17 cellular contexts compared by ENCODE assay signal in genomic region chr17:61064087-61064951, GRCh38.
DNase-seq lines count a peak whose midpoint lies in the region; ATAC-seq and TF ChIP-seq lines count a peak whose summit lies in the region.
"Had no signal": no experiment of that assay in that cellular context is flagged by ENCODE, and none has a peak within 500 bp of the region (broad histone marks: within the 10 kb centered on the region; RNA-seq: fewer than 3 reads in every experiment).

No MANE protein-coding gene starts in this region.

- H3K9ac ChIP-seq in MM.1S (ENCODE audit: low read length), result no peak overlapping the region

- H3K36me3 ChIP-seq in MM.1S (replicated peaks; ENCODE audit: insufficient read depth, low read length) (no peaks in the 10 kb centered on the region), OCI-LY7 (ENCODE audit: insufficient read depth, low read length) (no peaks in the 10 kb centered on the region)

- H3K4me1 ChIP-seq in MM.1S (ENCODE audit: low read length) (peaks cover 16% of the 10 kb centered on the region), OCI-LY7 (ENCODE audit: insufficient read depth, low read length, poor library complexity, severe bottlenecking) (no peaks in the 10 kb centered on the region)

- BruUV-seq in MCF 10A (replicated peaks; lab: Mats Ljungman, UMichigan), result no TSS peak
- no TSS peak for BruUV-seq in OCI-LY7 (replicated peaks; lab: Mats Ljungman, UMichigan)

- POLR2A ChIA-PET in MCF 10A (lab: Yijun Ruan, JAX) (interaction anchor here (0.7 kb wide), 1 partner anchor 37 kb away, joined by 4 read pairs; no protein-coding TSS in a partner anchor), OCI-LY7 (lab: Charles Lee) (interaction anchor here (0.6 kb wide), 1 partner anchor 1100 kb away, joined by 3 read pairs; the partner anchor contains the start of gene RNFT1)

- no peaks in the 10 kb centered on the region for H3K79me2 ChIP-seq in MM.1S (ENCODE audit: low read length)
- H3K79me2 ChIP-seq in OCI-LY7 (ENCODE audit: insufficient read depth, low read depth, low read length), result no peaks in the 10 kb centered on the region

- no peak overlapping the region for H3K27ac Mint-ChIP-seq in MCF 10A (ENCODE audit: low read depth, unreplicated experiment)
- H3K27ac Mint-ChIP-seq: activated naive CD8-positive, alpha-beta T cell had no signal

- no peak overlapping the region for H3K4me3 Mint-ChIP-seq in MCF 10A (ENCODE audit: unreplicated experiment)
- H3K4me3 Mint-ChIP-seq: activated naive CD8-positive, alpha-beta T cell; neural crest cell had no signal

- H3K36me3 Mint-ChIP-seq in MCF 10A (ENCODE audit: insufficient read depth, unreplicated experiment), result no peaks in the 10 kb centered on the region

- DNase-seq in ELR (ENCODE audit: low read depth) (peak; percentile 26), MM.1S (no peak), left lobe of liver (ENCODE audit: low spot score) (no peak), MCF 10A (ENCODE audit: unreplicated experiment) (no peak), OCI-LY7 (ENCODE audit: low spot score) (no peak)
- DNase-seq: C1 segment of cervical spinal cord; head of caudate nucleus; Kasumi-1; NCI-H187 treated with DMSO at 0.1 percent for 48 hours; NCI-H82; SHP77 treated with DMSO at 0.1 percent for 48 hours; stimulated activated naive CD4-positive, alpha-beta T cell treated with Interleukin-2 at 50 U/mL for 16 hours had no signal

- no peaks in the 10 kb centered on the region for H3F3A ChIP-seq in MM.1S (ENCODE audit: insufficient read depth, low read length)

- no peaks in the 10 kb centered on the region for H3K4me1 Mint-ChIP-seq in MCF 10A (ENCODE audit: insufficient read depth, unreplicated experiment)

- peak; percentile 80 for ATAC-seq in GM21619 (IDR thresholded peaks at IDR 0.05; ENCODE audit: unreplicated experiment)
- ATAC-seq in left lobe of liver, result peak; percentile 60
- no peak for ATAC-seq in GM18870 (IDR thresholded peaks at IDR 0.05; ENCODE audit: unreplicated experiment)
- no peak for ATAC-seq in HG02870 (IDR thresholded peaks at IDR 0.05; ENCODE audit: unreplicated experiment)

- H3K9me2 ChIP-seq in MM.1S (replicated peaks; ENCODE audit: insufficient read depth, low read length) (no peaks in the 10 kb centered on the region), OCI-LY7 (ENCODE audit: insufficient read depth, low read length) (no peaks in the 10 kb centered on the region)

- TF ChIP-seq CTCF in MM.1S (IDR thresholded peaks at IDR 0.05; ENCODE audit: low read length) (no peak), MCF 10A (IDR thresholded peaks at IDR 0.05; ENCODE audit: unreplicated experiment) (no peak), OCI-LY7 (conservative IDR thresholded peaks at IDR 0.05; ENCODE audit: low read length) (no peak)

- H3K4me3 ChIP-seq in MM.1S (ENCODE audit: low read length), result no peak overlapping the region
- no peak overlapping the region for H3K4me3 ChIP-seq in OCI-LY7 (ENCODE audit: low read depth, low read length, poor library complexity, severe bottlenecking)

- CTCF ChIA-PET in MCF 10A (lab: Yijun Ruan, JAX) (interaction anchor here (0.8 kb wide), 1 partner anchor 25 kb away, joined by 3 read pairs; no protein-coding TSS in a partner anchor), OCI-LY7 (lab: Charles Lee; ENCODE audit: unreplicated experiment) (no interaction called here)

- no peaks in the 10 kb centered on the region for H3K27me3 ChIP-seq in MM.1S (replicated peaks; ENCODE audit: insufficient read depth, low read length)

- H3K27ac ChIP-seq in MM.1S (ENCODE audit: low read length) (no peak overlapping the region), OCI-LY7 (ENCODE audit: low read depth, low read length, poor library complexity, severe bottlenecking) (no peak overlapping the region)

- H4K20me1 ChIP-seq in MM.1S (ENCODE audit: insufficient read depth, low read length), result no peaks in the 10 kb centered on the region
- H4K20me1 ChIP-seq in OCI-LY7 (ENCODE audit: insufficient read depth, low read length), result no peaks in the 10 kb centered on the region

- no peaks in the 10 kb centered on the region for H3K27me3 Mint-ChIP-seq in MCF 10A (ENCODE audit: insufficient read depth, unreplicated experiment)
- H3K27me3 Mint-ChIP-seq: activated naive CD8-positive, alpha-beta T cell had no signal

- no peaks in the 10 kb centered on the region for H3K9me3 ChIP-seq in MM.1S (replicated peaks; ENCODE audit: insufficient read depth, low read length)
- no peaks in the 10 kb centered on the region for H3K9me3 ChIP-seq in OCI-LY7 (ENCODE audit: low read length)

- no peaks in the 10 kb centered on the region for H3K9me3 Mint-ChIP-seq in MCF 10A (ENCODE audit: unreplicated experiment)

- H3K4me2 ChIP-seq in MM.1S (ENCODE audit: low read depth, low read length), result peak overlapping the region; percentile 36; the same call in 1 of the 2 replicates
- no peak overlapping the region for H3K4me2 ChIP-seq in OCI-LY7 (ENCODE audit: low read length)

- H2AFZ ChIP-seq in MM.1S (ENCODE audit: low read length) (no peak overlapping the region), OCI-LY7 (ENCODE audit: low read length) (no peak overlapping the region)

- intact Hi-C loops in MCF 10A (cut with micrococcal nuclease), result no loop called here
- intact Hi-C loops in OCI-LY7 (cut with micrococcal nuclease; ENCODE audit: unreplicated experiment), result no loop called here

Comparison
In these comparisons a context has a peak if more than half of its experiments do, and no peak if none do; other contexts are left out.
1. ATAC-seq: peak in GM21619 (single experiment) and left lobe of liver (single experiment); none in GM18870 (single experiment) and HG02870 (single experiment).